In the genomic region with DNA sequence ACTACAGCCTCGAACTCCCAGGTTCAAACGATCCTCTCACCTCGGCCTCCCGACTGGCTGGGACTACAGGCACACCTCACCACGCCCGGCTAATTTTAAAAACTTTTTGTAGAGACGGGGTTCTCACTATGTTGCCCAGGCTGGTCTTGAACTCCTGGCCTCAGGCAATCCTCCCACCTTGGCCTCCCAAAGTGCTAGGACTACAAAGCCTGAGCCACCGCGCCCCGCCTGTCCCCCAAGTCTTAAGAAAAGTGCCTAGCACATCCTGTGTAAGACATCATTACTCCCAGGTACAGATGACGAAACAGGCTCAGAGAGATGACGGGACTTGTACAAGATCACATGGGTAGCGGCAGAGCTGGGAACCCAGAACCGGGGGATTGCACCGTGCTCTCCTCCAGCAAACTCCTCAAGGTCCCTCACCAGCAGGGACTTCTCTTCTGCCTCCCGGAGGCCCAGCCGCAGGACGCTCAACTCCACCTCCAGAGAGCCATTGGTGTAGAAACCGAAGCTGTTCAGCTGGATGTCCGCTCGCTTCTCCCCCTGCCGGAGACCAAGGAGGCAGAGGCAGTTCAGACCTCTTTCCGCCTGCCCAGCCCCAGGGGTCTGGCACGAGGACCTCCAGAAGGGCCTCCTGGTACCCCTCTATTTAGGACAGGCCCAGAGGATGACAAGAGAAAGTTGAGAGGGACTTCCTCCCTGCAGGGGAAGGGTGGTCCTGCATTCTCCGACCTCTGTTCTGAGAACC, we compare ENCODE assay signal across 1 cellular context.
TF ChIP-seq lines count a peak whose summit lies in the region.

No MANE protein-coding gene starts in this region.

TF ChIP-seq in IMR-90, 13 proteins besides CTCF, POLR2A, EP300 and RAD21:
- TF ChIP-seq, protein P1, sequence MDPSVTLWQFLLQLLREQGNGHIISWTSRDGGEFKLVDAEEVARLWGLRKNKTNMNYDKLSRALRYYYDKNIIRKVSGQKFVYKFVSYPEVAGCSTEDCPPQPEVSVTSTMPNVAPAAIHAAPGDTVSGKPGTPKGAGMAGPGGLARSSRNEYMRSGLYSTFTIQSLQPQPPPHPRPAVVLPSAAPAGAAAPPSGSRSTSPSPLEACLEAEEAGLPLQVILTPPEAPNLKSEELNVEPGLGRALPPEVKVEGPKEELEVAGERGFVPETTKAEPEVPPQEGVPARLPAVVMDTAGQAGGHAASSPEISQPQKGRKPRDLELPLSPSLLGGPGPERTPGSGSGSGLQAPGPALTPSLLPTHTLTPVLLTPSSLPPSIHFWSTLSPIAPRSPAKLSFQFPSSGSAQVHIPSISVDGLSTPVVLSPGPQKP (IDR thresholded peaks at IDR 0.05; ENCODE audit: borderline replicate concordance, low read depth, low read length): no peak
- TF ChIP-seq FOS (IDR thresholded peaks at IDR 0.05; ENCODE audit: low read depth, low read length): no peak
- TF ChIP-seq, protein P2, sequence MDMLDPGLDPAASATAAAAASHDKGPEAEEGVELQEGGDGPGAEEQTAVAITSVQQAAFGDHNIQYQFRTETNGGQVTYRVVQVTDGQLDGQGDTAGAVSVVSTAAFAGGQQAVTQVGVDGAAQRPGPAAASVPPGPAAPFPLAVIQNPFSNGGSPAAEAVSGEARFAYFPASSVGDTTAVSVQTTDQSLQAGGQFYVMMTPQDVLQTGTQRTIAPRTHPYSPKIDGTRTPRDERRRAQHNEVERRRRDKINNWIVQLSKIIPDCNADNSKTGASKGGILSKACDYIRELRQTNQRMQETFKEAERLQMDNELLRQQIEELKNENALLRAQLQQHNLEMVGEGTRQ (IDR thresholded peaks at IDR 0.05; ENCODE audit: low read depth, low read length): 0 out of 2 replicates have a peak, but pooled peaks have one; percentile 3
- peak; percentile 53; the same call in 1 of the 2 replicates for TF ChIP-seq CEBPB (IDR thresholded peaks at IDR 0.05; ENCODE audit: low read depth, low read length)
- TF ChIP-seq MAFK (IDR thresholded peaks at IDR 0.05; ENCODE audit: low read depth, low read length): no peak
- TF ChIP-seq CHD1 (IDR thresholded peaks at IDR 0.05; ENCODE audit: low read depth, low read length): no peak
- peak; percentile 51 for TF ChIP-seq SMC3 (IDR thresholded peaks at IDR 0.05; ENCODE audit: low read depth, low read length)
- TF ChIP-seq MAZ (IDR thresholded peaks at IDR 0.05; ENCODE audit: borderline replicate concordance, low read depth, low read length): no peak
- no peak for TF ChIP-seq MXI1 (IDR thresholded peaks at IDR 0.05; ENCODE audit: borderline replicate concordance, low read depth, low read length)
- no peak for TF ChIP-seq RFX5 (IDR thresholded peaks at IDR 0.05; ENCODE audit: low read depth, low read length)
- TF ChIP-seq BHLHE40 (IDR thresholded peaks at IDR 0.05; ENCODE audit: low read depth, low read length): no peak
- no peak for TF ChIP-seq NFE2L2 (IDR thresholded peaks at IDR 0.05; ENCODE audit: low read depth, low read length)
